Comparison of ENCODE assay signal across 8 cellular contexts in genomic region chr4:173013232-173013932, GRCh38.
DNase-seq lines count a peak whose midpoint lies in the region; ATAC-seq and TF ChIP-seq lines count a peak whose summit lies in the region.

No MANE protein-coding gene starts in this region.

- ATAC-seq in HG03460 (IDR thresholded peaks at IDR 0.05; ENCODE audit: unreplicated experiment) = peak; percentile 66
- no peak for ATAC-seq in HG02588 (IDR thresholded peaks at IDR 0.05; ENCODE audit: unreplicated experiment)

- no peak overlapping the region for H3K27ac Mint-ChIP-seq in activated naive CD4-positive, alpha-beta T cell treated with anti-CD3 and anti-CD28 coated beads, Interleukin-2, amount 10 ng/mL, durations not matched to agents 7 days and 5 days

- peak; percentile 79 for TF ChIP-seq CTCF in left ventricle myocardium inferior (IDR thresholded peaks at IDR 0.05; ENCODE audit: borderline replicate concordance)

- peak overlapping the region; percentile 26 for H3K9ac ChIP-seq in skeletal muscle satellite cell (ENCODE audit: low read depth, low read length)

- H3K27me3 ChIP-seq in left ventricle myocardium inferior (ENCODE audit: low read depth) = no peaks in the 10 kb centered on the region
- H3K27me3 ChIP-seq in skeletal muscle satellite cell (ENCODE audit: control insufficient read depth, insufficient read depth, low read length) = peaks cover 10% of the 10 kb centered on the region

- no peak overlapping the region for H3K4me3 Mint-ChIP-seq in activated naive CD4-positive, alpha-beta T cell treated with anti-CD3 and anti-CD28 coated beads, Interleukin-2, amount 10 ng/mL, durations not matched to agents 7 days and 5 days

- CTCF ChIA-PET in activated naive CD4-positive, alpha-beta T cell treated with anti-CD3 and anti-CD28 coated beads, Interleukin-2, amount 10 ng/mL, durations not matched to agents 7 days and 5 days (lab: Charles Lee) = interaction anchor here (0.6 to 3.4 kb wide), 31 partner anchors 10 to 412 kb away, joined by 3 to 66 read pairs (median 8); partner anchors contain the start of gene GALNT7

- H3K4me2 ChIP-seq in skeletal muscle satellite cell (ENCODE audit: low read length) = peak overlapping the region; percentile 66

- peak; percentile 26 for DNase-seq in SKM-1 treated with dmso at 0.1 percent for 144 hours (lab: John Stamatoyannopoulos, UW; ENCODE audit: unreplicated experiment)
- no peak for DNase-seq in SKM-1 (lab: John Stamatoyannopoulos, UW; ENCODE audit: unreplicated experiment)
- peak; percentile 28 for DNase-seq in RPMI7951 (ENCODE audit: low read depth)
- peak; percentile 64 for DNase-seq in activated naive CD4-positive, alpha-beta T cell treated with anti-CD3 and anti-CD28 coated beads, Interleukin-2, amount 10 ng/mL, durations not matched to agents 7 days and 5 days
- DNase-seq in left ventricle myocardium inferior = no peak

- intact Hi-C loops in left ventricle myocardium inferior (cut with micrococcal nuclease) = loop anchor here (5.0 to 10.0 kb wide), 2 partner anchors 244 to 401 kb away; no protein-coding TSS in a partner anchor

- H3K9me3 Mint-ChIP-seq in activated naive CD4-positive, alpha-beta T cell treated with anti-CD3 and anti-CD28 coated beads, Interleukin-2, amount 10 ng/mL, durations not matched to agents 7 days and 5 days = no peaks in the 10 kb centered on the region

- H3K4me1 ChIP-seq in left ventricle myocardium inferior (peaks cover 4% of the 10 kb centered on the region), skeletal muscle satellite cell (ENCODE audit: control insufficient read depth, insufficient read depth, low read length) (peaks cover 12% of the 10 kb centered on the region)

- H3K27ac ChIP-seq in left ventricle myocardium inferior (replicated peaks) = no peak overlapping the region

- H3K4me3 ChIP-seq in left ventricle myocardium inferior = no peak overlapping the region
- H3K4me3 ChIP-seq in skeletal muscle satellite cell (ENCODE audit: low read length) = no peak overlapping the region

- no peaks in the 10 kb centered on the region for H3K36me3 ChIP-seq in left ventricle myocardium inferior
- no peaks in the 10 kb centered on the region for H3K36me3 ChIP-seq in skeletal muscle satellite cell (ENCODE audit: insufficient read depth, low read length)

- H3K9me3 ChIP-seq in left ventricle myocardium inferior (replicated peaks) (no peaks in the 10 kb centered on the region), skeletal muscle satellite cell (replicated peaks; ENCODE audit: low read length) (no peaks in the 10 kb centered on the region)

- no peaks in the 10 kb centered on the region for H3K36me3 Mint-ChIP-seq in activated naive CD4-positive, alpha-beta T cell treated with anti-CD3 and anti-CD28 coated beads, Interleukin-2, amount 10 ng/mL, durations not matched to agents 7 days and 5 days

- H3K27me3 Mint-ChIP-seq in activated naive CD4-positive, alpha-beta T cell treated with anti-CD3 and anti-CD28 coated beads, Interleukin-2, amount 10 ng/mL, durations not matched to agents 7 days and 5 days = no peaks in the 10 kb centered on the region

- H3K4me1 Mint-ChIP-seq in activated naive CD4-positive, alpha-beta T cell treated with anti-CD3 and anti-CD28 coated beads, Interleukin-2, amount 10 ng/mL, durations not matched to agents 7 days and 5 days = no peaks in the 10 kb centered on the region

Comparison
In these comparisons a context has a peak if more than half of its experiments do, and no peak if none do; other contexts are left out.
1. DNase-seq: peak in SKM-1 treated with dmso at 0.1 percent for 144 hours (single experiment), RPMI7951 (single experiment) and activated naive CD4-positive, alpha-beta T cell treated with anti-CD3 and anti-CD28 coated beads, Interleukin-2, amount 10 ng/mL, durations not matched to agents 7 days and 5 days (single experiment); none in SKM-1 (single experiment) and left ventricle myocardium inferior (single experiment).